15 cellular contexts compared by ENCODE assay signal in genomic region chr15:78671626-78672211, GRCh38. TPM values are rescaled to one million over a fixed set of nuclear protein-coding genes. Genes with fewer than 3 reads are reported as not detected.
DNase-seq lines count a peak whose midpoint lies in the region; ATAC-seq and TF ChIP-seq lines count a peak whose summit lies in the region.
"Had no signal": no experiment of that assay in that cellular context is flagged by ENCODE, and none has a peak within 500 bp of the region (broad histone marks: within the 10 kb centered on the region; RNA-seq: fewer than 3 reads in every experiment).

No MANE protein-coding gene starts in this region.

- POLR2A ChIA-PET in HEK293 (lab: Yijun Ruan, JAX): no interaction called here

- DNase-seq in NCI-H446 treated with DMSO at 0.1 percent for 48 hours (lab: John Stamatoyannopoulos, UW): peak; percentile 93
- DNase-seq in endodermal cell: peak; percentile 81
- DNase-seq in retinal pigment epithelial cell (ENCODE audit: low read depth): peak; percentile 30
- no peak for DNase-seq in left lobe of liver (ENCODE audit: low spot score)
- DNase-seq in activated CD4-positive, alpha-beta T cell treated with anti-CD3 and anti-CD28 coated beads, Interleukin-2, amount 50 U/mL, for 1 hour: no peak
- no peak for DNase-seq in LoVo (ENCODE audit: low spot score)
- DNase-seq: activated gamma-delta T cell; CD4-positive, alpha-beta memory T cell; heart right ventricle had no signal

- 25 to 48% methylated on average over 4 to 6 of the region's 6 CpGs for WGBS in endodermal cell (ENCODE audit: insufficient coverage in 1 of 2, insufficient read length in 1 of 2), 2 experiments

- H3K36me3 ChIP-seq in HEK293 (ENCODE audit: control insufficient read depth in 2 of 2, insufficient read depth in 1 of 2, low read length in 2 of 2) (no peaks in the 10 kb centered on the region), endodermal cell (ENCODE audit: control insufficient read depth, insufficient read depth, low read length) (no peaks in the 10 kb centered on the region)
- H3K36me3 ChIP-seq: heart right ventricle had no signal

- CTCF ChIA-PET in HEK293 (lab: Yijun Ruan, JAX): interaction anchor here (0.6 to 1.7 kb wide), 4 partner anchors 17 to 829 kb away, joined by 3 to 8 read pairs (median 4); no protein-coding TSS in a partner anchor

- H3K4me3 ChIP-seq in HEK293 (ENCODE audit: low read depth, low read length) (no peak overlapping the region), endodermal cell (ENCODE audit: low read length) (no peak overlapping the region), retinal pigment epithelial cell (ENCODE audit: low read length) (no peak overlapping the region)
- H3K4me3 ChIP-seq: heart right ventricle had no signal

- H3K9me3 Mint-ChIP-seq in endodermal cell: peaks cover 3% of the 10 kb centered on the region
- H3K9me3 Mint-ChIP-seq: CD4-positive, alpha-beta memory T cell; T-helper 1 cell treated with Interleukin-12 subunit alpha and Interleukin-12 subunit beta and Interleukin-4 antibody, amounts not matched to agents 30 μg/mL and 1 μg/mL, for 36 hours had no signal

- no peaks in the 10 kb centered on the region for H3K27me3 ChIP-seq in endodermal cell (ENCODE audit: control insufficient read depth, insufficient read depth, low read length, poor library complexity, severe bottlenecking)
- H3K27me3 ChIP-seq: heart right ventricle had no signal

- no peak overlapping the region for H3K27ac Mint-ChIP-seq in endodermal cell
- H3K27ac Mint-ChIP-seq: CD4-positive, alpha-beta memory T cell; T-helper 1 cell treated with Interleukin-12 subunit alpha and Interleukin-12 subunit beta and Interleukin-4 antibody, amounts not matched to agents 30 μg/mL and 1 μg/mL, for 36 hours had no signal

- H3K36me3 Mint-ChIP-seq in endodermal cell (ENCODE audit: low read depth): no peaks in the 10 kb centered on the region
- H3K36me3 Mint-ChIP-seq: CD4-positive, alpha-beta memory T cell had no signal

- peaks cover 32% of the 10 kb centered on the region for H3K4me1 Mint-ChIP-seq in endodermal cell
- H3K4me1 Mint-ChIP-seq: CD4-positive, alpha-beta memory T cell had no signal

- no peak for ATAC-seq in GM18511 (IDR thresholded peaks at IDR 0.05; ENCODE audit: unreplicated experiment)
- no peak for ATAC-seq in left lobe of liver

- H3K9me3 ChIP-seq in HEK293 (ENCODE audit: control insufficient read depth, insufficient read depth, low read depth, low read length) (no peaks in the 10 kb centered on the region), endodermal cell (ENCODE audit: control insufficient read depth, low read length) (no peaks in the 10 kb centered on the region)

- no peak overlapping the region for H3K27ac ChIP-seq in HEK293 (ENCODE audit: extremely low read depth, low read depth, low read length)
- peak overlapping the region; percentile 58 for H3K27ac ChIP-seq in endodermal cell (ENCODE audit: low read depth, low read length)

- H3K27me3 Mint-ChIP-seq in endodermal cell (ENCODE audit: insufficient read depth): peaks cover 13% of the 10 kb centered on the region

- TF ChIP-seq CTCF in HEK293 (tag by site-specific recombination; IDR thresholded peaks at IDR 0.05) (no peak), endodermal cell (conservative IDR thresholded peaks at IDR 0.05) (no peak), retinal pigment epithelial cell (conservative IDR thresholded peaks at IDR 0.05; ENCODE audit: low read depth, low read length) (no peak)

- no peak overlapping the region for H3K4me3 Mint-ChIP-seq in endodermal cell
- H3K4me3 Mint-ChIP-seq: CD4-positive, alpha-beta memory T cell; T-helper 1 cell treated with Interleukin-12 subunit alpha and Interleukin-12 subunit beta and Interleukin-4 antibody, amounts not matched to agents 30 μg/mL and 1 μg/mL, for 36 hours had no signal

- H3K4me1 ChIP-seq in HEK293 (ENCODE audit: control insufficient read depth, insufficient read depth, low read length): no peaks in the 10 kb centered on the region
- peaks cover 9% of the 10 kb centered on the region for H3K4me1 ChIP-seq in endodermal cell (ENCODE audit: control insufficient read depth, insufficient read depth, low read length)

- H3K9ac ChIP-seq in endodermal cell (ENCODE audit: extremely low read depth, low read length, poor library complexity, severe bottlenecking): no peak overlapping the region

TF ChIP-seq in HEK293, 187 proteins besides CTCF, POLR2A, EP300 and RAD21 (continues in another document):
- TF ChIP-seq GLIS1 (tag by site-specific recombination; IDR thresholded peaks at IDR 0.05) (no peak), KLF10 (tag by site-specific recombination; IDR thresholded peaks at IDR 0.05) (0 out of 2 replicates have a peak, but pooled peaks have one; percentile 26), SCRT1 (tag by site-specific recombination; IDR thresholded peaks at IDR 0.05; ENCODE audit: borderline replicate concordance) (no peak), ZNF112 (tag by site-specific recombination; IDR thresholded peaks at IDR 0.05) (no peak), ZNF37A (tag by site-specific recombination; IDR thresholded peaks at IDR 0.05) (no peak), ZNF768 (tag by site-specific recombination; IDR thresholded peaks at IDR 0.05) (no peak), ZNF830 (tag by site-specific recombination; IDR thresholded peaks at IDR 0.05; ENCODE audit: low read depth) (no peak), PRDM2 (tag by site-specific recombination; IDR thresholded peaks at IDR 0.05; ENCODE audit: borderline replicate concordance) (no peak), ZNF600 (tag by site-specific recombination; IDR thresholded peaks at IDR 0.05) (no peak), TRIM28 (IDR thresholded peaks at IDR 0.05; ENCODE audit: borderline replicate concordance, low read length) (peak; percentile 16; the same call in 1 of the 2 replicates), WT1 (tag by site-specific recombination; IDR thresholded peaks at IDR 0.05) (peak; percentile 83), ZEB2 (tag by site-specific recombination; IDR thresholded peaks at IDR 0.05) (no peak), ZFP3 (tag by site-specific recombination; IDR thresholded peaks at IDR 0.05; ENCODE audit: low read depth) (no peak), IKZF3 (tag by site-specific recombination; IDR thresholded peaks at IDR 0.05) (no peak), ZNF791 (tag by site-specific recombination; IDR thresholded peaks at IDR 0.05) (no peak), ZNF292 (tag by site-specific recombination; IDR thresholded peaks at IDR 0.05; ENCODE audit: borderline replicate concordance, low read depth) (no peak), OSR2 (tag by site-specific recombination; IDR thresholded peaks at IDR 0.05) (peak; percentile 64), ZNF341 (tag by site-specific recombination; IDR thresholded peaks at IDR 0.05; ENCODE audit: low read depth) (0 out of 2 replicates have a peak, but pooled peaks have one; percentile 11), ZBTB8A (tag by site-specific recombination; IDR thresholded peaks at IDR 0.05) (0 out of 2 replicates have a peak, but pooled peaks have one; percentile 21), ZBTB48 (tag by site-specific recombination; IDR thresholded peaks at IDR 0.05) (no peak)

RNA-seq across cellular contexts. Expression of gene CHRNB4, which starts 30.7 kb away (rescaled TPM):
- total RNA-seq in endodermal cell: under 1 TPM; 0.22 to 0.70 TPM
- polyA plus RNA-seq in endodermal cell (2013, experiment 1 of 2): 6.2 TPM
- polyA plus RNA-seq in endodermal cell (2013, experiment 2 of 2): 6.3 TPM
- not detected for total RNA-seq in left lobe of liver
- total RNA-seq: bronchial epithelial cell; CD4-positive, alpha-beta memory T cell; M059J; pulmonary artery endothelial cell had no signal
- polyA plus RNA-seq: CD4-positive, alpha-beta memory T cell had no signal

RNA-seq across cellular contexts. Expression of gene CHRNA3, which starts 50.9 kb away (rescaled TPM):
- total RNA-seq in endodermal cell: 1 to 10 TPM; 1.6 to 3.7 TPM
- polyA plus RNA-seq in endodermal cell (2013, experiment 1 of 2): 9.0 TPM
- polyA plus RNA-seq in endodermal cell (2013, experiment 2 of 2): 8.4 TPM
- not detected for total RNA-seq in left lobe of liver
- total RNA-seq: bronchial epithelial cell; CD4-positive, alpha-beta memory T cell; M059J; pulmonary artery endothelial cell had no signal
- polyA plus RNA-seq: CD4-positive, alpha-beta memory T cell had no signal

Comparison
In these comparisons a context has a peak if more than half of its experiments do, and no peak if none do; other contexts are left out.
1. DNase-seq: peak in NCI-H446 treated with DMSO at 0.1 percent for 48 hours (single experiment), endodermal cell (single experiment) and retinal pigment epithelial cell (single experiment); none in left lobe of liver (single experiment), activated CD4-positive, alpha-beta T cell treated with anti-CD3 and anti-CD28 coated beads, Interleukin-2, amount 50 U/mL, for 1 hour (single experiment) and LoVo (single experiment).